2 cellular contexts compared by ENCODE assay signal in genomic region chr6:131041814-131042213, GRCh38.
TF ChIP-seq lines count a peak whose summit lies in the region.

No MANE protein-coding gene starts in this region.

TF ChIP-seq in HepG2, 621 proteins besides CTCF, POLR2A, EP300 and RAD21:
- TF ChIP-seq MAFF (IDR thresholded peaks at IDR 0.05; ENCODE audit: low read depth, low read length) (0 out of 2 replicates have a peak, but pooled peaks have one; percentile 4), ZNF260 (CRISPR knock-in tag; IDR thresholded peaks at IDR 0.05; ENCODE audit: borderline replicate concordance, low read depth) (no peak), PRPF4 (IDR thresholded peaks at IDR 0.05; ENCODE audit: low read depth, low read length, poor library complexity, severe bottlenecking) (no peak), MAFK (conservative IDR thresholded peaks at IDR 0.05 in 1 of 2, IDR thresholded peaks at IDR 0.05 in 1 of 2; ENCODE audit: low read length in 2 of 2) (peak in 1 of 2 experiments; percentile 25; a peak in 1 of 4 replicates)
TF ChIP-seq in HepG2: peak in this region for 2.

TF ChIP-seq in K562, 482 proteins besides CTCF, POLR2A, EP300 and RAD21:
- TF ChIP-seq TCF7L2 (IDR thresholded peaks at IDR 0.05; ENCODE audit: low read depth, low read length) (no peak), TAF9B (IDR thresholded peaks at IDR 0.05; ENCODE audit: partially characterized antibody) (no peak), ZNF785 (CRISPR knock-in tag; IDR thresholded peaks at IDR 0.05) (no peak), ZNF316 (IDR thresholded peaks at IDR 0.05) (peak; percentile 30; the same call in 1 of the 2 replicates), NRF1 (conservative IDR thresholded peaks at IDR 0.05 in 1 of 2, IDR thresholded peaks at IDR 0.05 in 1 of 2) (no peak), ZNF165 (CRISPR knock-in tag; IDR thresholded peaks at IDR 0.05; ENCODE audit: borderline replicate concordance) (no peak)
- TF ChIP-seq, protein P1, sequence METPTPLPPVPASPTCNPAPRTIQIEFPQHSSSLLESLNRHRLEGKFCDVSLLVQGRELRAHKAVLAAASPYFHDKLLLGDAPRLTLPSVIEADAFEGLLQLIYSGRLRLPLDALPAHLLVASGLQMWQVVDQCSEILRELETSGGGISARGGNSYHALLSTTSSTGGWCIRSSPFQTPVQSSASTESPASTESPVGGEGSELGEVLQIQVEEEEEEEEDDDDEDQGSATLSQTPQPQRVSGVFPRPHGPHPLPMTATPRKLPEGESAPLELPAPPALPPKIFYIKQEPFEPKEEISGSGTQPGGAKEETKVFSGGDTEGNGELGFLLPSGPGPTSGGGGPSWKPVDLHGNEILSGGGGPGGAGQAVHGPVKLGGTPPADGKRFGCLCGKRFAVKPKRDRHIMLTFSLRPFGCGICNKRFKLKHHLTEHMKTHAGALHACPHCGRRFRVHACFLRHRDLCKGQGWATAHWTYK (CRISPR knock-in tag; IDR thresholded peaks at IDR 0.05) = no peak
- TF ChIP-seq, protein P2, sequence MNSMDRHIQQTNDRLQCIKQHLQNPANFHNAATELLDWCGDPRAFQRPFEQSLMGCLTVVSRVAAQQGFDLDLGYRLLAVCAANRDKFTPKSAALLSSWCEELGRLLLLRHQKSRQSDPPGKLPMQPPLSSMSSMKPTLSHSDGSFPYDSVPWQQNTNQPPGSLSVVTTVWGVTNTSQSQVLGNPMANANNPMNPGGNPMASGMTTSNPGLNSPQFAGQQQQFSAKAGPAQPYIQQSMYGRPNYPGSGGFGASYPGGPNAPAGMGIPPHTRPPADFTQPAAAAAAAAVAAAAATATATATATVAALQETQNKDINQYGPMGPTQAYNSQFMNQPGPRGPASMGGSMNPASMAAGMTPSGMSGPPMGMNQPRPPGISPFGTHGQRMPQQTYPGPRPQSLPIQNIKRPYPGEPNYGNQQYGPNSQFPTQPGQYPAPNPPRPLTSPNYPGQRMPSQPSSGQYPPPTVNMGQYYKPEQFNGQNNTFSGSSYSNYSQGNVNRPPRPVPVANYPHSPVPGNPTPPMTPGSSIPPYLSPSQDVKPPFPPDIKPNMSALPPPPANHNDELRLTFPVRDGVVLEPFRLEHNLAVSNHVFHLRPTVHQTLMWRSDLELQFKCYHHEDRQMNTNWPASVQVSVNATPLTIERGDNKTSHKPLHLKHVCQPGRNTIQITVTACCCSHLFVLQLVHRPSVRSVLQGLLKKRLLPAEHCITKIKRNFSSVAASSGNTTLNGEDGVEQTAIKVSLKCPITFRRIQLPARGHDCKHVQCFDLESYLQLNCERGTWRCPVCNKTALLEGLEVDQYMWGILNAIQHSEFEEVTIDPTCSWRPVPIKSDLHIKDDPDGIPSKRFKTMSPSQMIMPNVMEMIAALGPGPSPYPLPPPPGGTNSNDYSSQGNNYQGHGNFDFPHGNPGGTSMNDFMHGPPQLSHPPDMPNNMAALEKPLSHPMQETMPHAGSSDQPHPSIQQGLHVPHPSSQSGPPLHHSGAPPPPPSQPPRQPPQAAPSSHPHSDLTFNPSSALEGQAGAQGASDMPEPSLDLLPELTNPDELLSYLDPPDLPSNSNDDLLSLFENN (IDR thresholded peaks at IDR 0.05; ENCODE audit: low read depth in 2 of 2, low read length in 2 of 2) = no peak
